ENCODE assay signal across 19 cellular contexts in genomic region chr20:63011798-63012197, GRCh38. TPM values are rescaled to one million over a fixed set of nuclear protein-coding genes. Genes with fewer than 3 reads are reported as not detected.
DNase-seq lines count a peak whose midpoint lies in the region; ATAC-seq and TF ChIP-seq lines count a peak whose summit lies in the region.
"Had no signal": no experiment of that assay in that cellular context is flagged by ENCODE, and none has a peak within 500 bp of the region (broad histone marks: within the 10 kb centered on the region; RNA-seq: fewer than 3 reads in every experiment).

No MANE protein-coding gene starts in this region.

- intact Hi-C loops in activated T-helper 1 cell treated with anti-CD3 and anti-CD28 coated beads, Interleukin-12 subunit alpha, Interleukin-12 subunit beta, Interleukin-2, Interleukin-4 antibody, amounts not matched to agents 30 ng/mL and 10 ng/mL and 1 ng/mL, durations not matched to agents 14 hours and 24 hours and 36 hours (cut with micrococcal nuclease), result loop anchor here (5.0 kb wide), 1 partner anchor 189 kb away; no protein-coding TSS in a partner anchor

- H3K27ac Mint-ChIP-seq in activated T-helper 1 cell treated with anti-CD3 and anti-CD28 coated beads, Interleukin-12 subunit alpha, Interleukin-12 subunit beta, Interleukin-2, Interleukin-4 antibody, amounts not matched to agents 30 ng/mL and 10 ng/mL and 1 ng/mL, durations not matched to agents 14 hours and 24 hours and 36 hours, result no peak overlapping the region
- H3K27ac Mint-ChIP-seq: activated CD8-positive, alpha-beta T cell treated with anti-CD3 and anti-CD28 coated beads, Interleukin-2, amount 10 ng/mL, durations not matched to agents 7 days and 5 days had no signal

- H3K4me1 Mint-ChIP-seq in activated T-helper 1 cell treated with anti-CD3 and anti-CD28 coated beads, Interleukin-12 subunit alpha, Interleukin-12 subunit beta, Interleukin-2, Interleukin-4 antibody, amounts not matched to agents 30 ng/mL and 10 ng/mL and 1 ng/mL, durations not matched to agents 14 hours and 24 hours and 36 hours (ENCODE audit: low read depth), result peaks cover 7% of the 10 kb centered on the region

- peaks cover 65% of the 10 kb centered on the region for H3K27me3 Mint-ChIP-seq in activated T-helper 1 cell treated with anti-CD3 and anti-CD28 coated beads, Interleukin-12 subunit alpha, Interleukin-12 subunit beta, Interleukin-2, Interleukin-4 antibody, amounts not matched to agents 30 ng/mL and 10 ng/mL and 1 ng/mL, durations not matched to agents 14 hours and 24 hours and 36 hours (ENCODE audit: insufficient read depth)

- H3K4me3 Mint-ChIP-seq in activated T-helper 1 cell treated with anti-CD3 and anti-CD28 coated beads, Interleukin-12 subunit alpha, Interleukin-12 subunit beta, Interleukin-2, Interleukin-4 antibody, amounts not matched to agents 30 ng/mL and 10 ng/mL and 1 ng/mL, durations not matched to agents 14 hours and 24 hours and 36 hours, result no peak overlapping the region
- H3K4me3 Mint-ChIP-seq: activated CD8-positive, alpha-beta T cell treated with anti-CD3 and anti-CD28 coated beads, Interleukin-2, amount 10 ng/mL, durations not matched to agents 7 days and 5 days had no signal

- peaks cover 9% of the 10 kb centered on the region for H3K36me3 Mint-ChIP-seq in activated T-helper 1 cell treated with anti-CD3 and anti-CD28 coated beads, Interleukin-12 subunit alpha, Interleukin-12 subunit beta, Interleukin-2, Interleukin-4 antibody, amounts not matched to agents 30 ng/mL and 10 ng/mL and 1 ng/mL, durations not matched to agents 14 hours and 24 hours and 36 hours (ENCODE audit: low read depth)

- H3K4me3 ChIP-seq in GM12864 (ENCODE audit: low read depth, low read length), result peak overlapping the region; percentile 36
- H3K4me3 ChIP-seq: breast epithelium, pancreas, testis had no signal

- DNase-seq in GM12864 (ENCODE audit: low read depth), result no peak
- DNase-seq in NCI-H748 treated with DMSO at 0.1 percent for 48 hours (lab: John Stamatoyannopoulos, UW), result peak; percentile 16
- peak; percentile 82 for DNase-seq in glomerular visceral epithelial cell (ENCODE audit: extremely low spot score)
- no peak for DNase-seq in mucosa of gallbladder (ENCODE audit: low spot score)
- DNase-seq in activated T-helper 1 cell treated with anti-CD3 and anti-CD28 coated beads, Interleukin-12 subunit alpha, Interleukin-12 subunit beta, Interleukin-2, Interleukin-4 antibody, amounts not matched to agents 30 ng/mL and 10 ng/mL and 1 ng/mL, durations not matched to agents 14 hours and 24 hours and 36 hours (ENCODE audit: low spot score), result no peak
- DNase-seq in NCI-H2107 (lab: John Stamatoyannopoulos, UW), result no peak
- DNase-seq: activated CD8-positive, alpha-beta T cell treated with anti-CD3 and anti-CD28 coated beads, Interleukin-2, amount 10 ng/mL, durations not matched to agents 7 days and 5 days; activated naive CD4-positive, alpha-beta T cell; CD4-positive, alpha-beta memory T cell; effector CD8-positive, alpha-beta T cell; foreskin keratinocyte; NCI-H510A treated with DMSO at 0.1 percent for 48 hours; stimulated activated CD4-positive, alpha-beta T cell treated with anti-CD3 and anti-CD28 coated beads, Interleukin-15, amount 100 ng/mL, for 24 hours; testis had no signal

- TF ChIP-seq RAD21 in Ishikawa (IDR thresholded peaks at IDR 0.05; ENCODE audit: low read depth), result no peak

- no peak for TF ChIP-seq EP300 in Ishikawa (IDR thresholded peaks at IDR 0.05; ENCODE audit: borderline replicate concordance)

- no peak for TF ChIP-seq CTCF in GM12864 (IDR thresholded peaks at IDR 0.05; ENCODE audit: low read depth, low read length, missing control alignments)

- H3K9me3 Mint-ChIP-seq in activated T-helper 1 cell treated with anti-CD3 and anti-CD28 coated beads, Interleukin-12 subunit alpha, Interleukin-12 subunit beta, Interleukin-2, Interleukin-4 antibody, amounts not matched to agents 30 ng/mL and 10 ng/mL and 1 ng/mL, durations not matched to agents 14 hours and 24 hours and 36 hours, result peaks cover 17% of the 10 kb centered on the region

- no peak for ATAC-seq in GM19395 (IDR thresholded peaks at IDR 0.05; ENCODE audit: unreplicated experiment)
- ATAC-seq: activated CD8-positive, alpha-beta T cell treated with anti-CD3 and anti-CD28 coated beads, Interleukin-2, amount 10 ng/mL, durations not matched to agents 7 days and 5 days; foreskin keratinocyte; pancreas; Right ventricle myocardium inferior had no signal

TF ChIP-seq in Ishikawa, 13 proteins besides CTCF, POLR2A, EP300 and RAD21:
- no peak for TF ChIP-seq FOXM1 (IDR thresholded peaks at IDR 0.05; ENCODE audit: borderline replicate concordance, low read depth)
- TF ChIP-seq NFIC (IDR thresholded peaks at IDR 0.05), result peak; percentile 74
- no peak for TF ChIP-seq USF1 (IDR thresholded peaks at IDR 0.05)
- TF ChIP-seq MAX (IDR thresholded peaks at IDR 0.05), result no peak
- no peak for TF ChIP-seq ZBTB7A (IDR thresholded peaks at IDR 0.05; ENCODE audit: low read depth)
- TF ChIP-seq CREB1 (IDR thresholded peaks at IDR 0.05; ENCODE audit: low read depth), result no peak
- no peak for TF ChIP-seq TEAD4 (IDR thresholded peaks at IDR 0.05)
- TF ChIP-seq TCF12 (IDR thresholded peaks at IDR 0.05; ENCODE audit: low read depth), result no peak

RNA-seq across cellular contexts. Expression of gene BHLHE23, which starts 5.0 kb away (rescaled TPM):
- total RNA-seq in mucosa of gallbladder, result not detected
- not detected in 2 replicates for total RNA-seq in activated T-helper 1 cell treated with anti-CD3 and anti-CD28 coated beads, Interleukin-12 subunit alpha, Interleukin-12 subunit beta, Interleukin-2, Interleukin-4 antibody, amounts not matched to agents 30 ng/mL and 10 ng/mL and 1 ng/mL, durations not matched to agents 14 hours and 24 hours and 36 hours
- total RNA-seq: activated CD8-positive, alpha-beta T cell treated with anti-CD3 and anti-CD28 coated beads, Interleukin-2, amount 10 ng/mL, durations not matched to agents 7 days and 5 days; breast epithelium; CD4-positive, alpha-beta memory T cell; foreskin keratinocyte; pancreas; Right ventricle myocardium inferior had no signal

RNA-seq across cellular contexts. Expression of gene SLC17A9, which starts 59.3 kb away (rescaled TPM):
- total RNA-seq in mucosa of gallbladder, result 19.8 TPM
- total RNA-seq in activated T-helper 1 cell treated with anti-CD3 and anti-CD28 coated beads, Interleukin-12 subunit alpha, Interleukin-12 subunit beta, Interleukin-2, Interleukin-4 antibody, amounts not matched to agents 30 ng/mL and 10 ng/mL and 1 ng/mL, durations not matched to agents 14 hours and 24 hours and 36 hours, result 7.6 and 8.6 TPM in 2 replicates

Comparison
In these comparisons a context has a peak if more than half of its experiments do, and no peak if none do; other contexts are left out.
1. DNase-seq: peak in NCI-H748 treated with DMSO at 0.1 percent for 48 hours (single experiment) and glomerular visceral epithelial cell (single experiment); none in GM12864 (single experiment), mucosa of gallbladder (single experiment), activated T-helper 1 cell treated with anti-CD3 and anti-CD28 coated beads, Interleukin-12 subunit alpha, Interleukin-12 subunit beta, Interleukin-2, Interleukin-4 antibody, amounts not matched to agents 30 ng/mL and 10 ng/mL and 1 ng/mL, durations not matched to agents 14 hours and 24 hours and 36 hours (single experiment) and NCI-H2107 (single experiment).